Comparison of ENCODE assay signal across 17 cellular contexts in genomic region chr2:233448565-233448964, GRCh38.
A peak's percentile ranks its signal among the peaks of the same experiment; 100 is the strongest.
DNase-seq lines count a peak whose midpoint lies in the region; ATAC-seq, FAIRE-seq and TF ChIP-seq lines count a peak whose summit lies in the region.
"Had no signal": no experiment of that assay in that cellular context is flagged by ENCODE, and none has a peak within 500 bp of the region (broad histone marks: within the 10 kb centered on the region; RNA-seq: fewer than 3 reads in every experiment).

No MANE protein-coding gene starts in this region.

- H3K9me2 ChIP-seq in GM23248 (ENCODE audit: insufficient read depth) = no peaks in the 10 kb centered on the region

- H3K27me3 ChIP-seq in GM23248 (replicated peaks; ENCODE audit: insufficient read depth) (no peaks in the 10 kb centered on the region), mesendoderm (ENCODE audit: insufficient read depth, low read length, poor library complexity) (no peaks in the 10 kb centered on the region)
- H3K27me3 ChIP-seq: uterus had no signal

- no peak for TF ChIP-seq POLR2A in A549 (IDR thresholded peaks at IDR 0.05; ENCODE audit: low read length)

- H3K4me1 ChIP-seq in A549 = peaks cover 69% of the 10 kb centered on the region
- no peaks in the 10 kb centered on the region for H3K4me1 ChIP-seq in GM23248 (ENCODE audit: insufficient read depth)
- H3K4me1 ChIP-seq in mesendoderm (ENCODE audit: control insufficient read depth, low read depth, low read length) = peaks cover 2% of the 10 kb centered on the region
- H3K4me1 ChIP-seq: uterus had no signal

- no peak for FAIRE-seq in A549 (lab: Jason Lieb, UNC)
- FAIRE-seq: GM19239, H54 had no signal

- no peak overlapping the region for H4K8ac ChIP-seq in mesendoderm (ENCODE audit: low read depth, low read length)

- ATAC-seq in A549 (peak in 1 of 2 experiments; percentile 7; a peak in 3 of 6 replicates), T-helper 17 cell (no peak), GM21390 (IDR thresholded peaks at IDR 0.05; ENCODE audit: unreplicated experiment) (no peak)
- ATAC-seq: activated CD8-positive, alpha-beta memory T cell treated with anti-CD3 and anti-CD28 coated beads, Interleukin-2, amount 10 ng/mL, durations not matched to agents 7 days and 5 days had no signal

- no peak overlapping the region for H3K23ac ChIP-seq in mesendoderm (ENCODE audit: low read length)

- H3K4me3 ChIP-seq in A549 (no peak overlapping the region), GM23248 (no peak overlapping the region), mesendoderm (ENCODE audit: low read length) (no peak overlapping the region)
- H3K4me3 ChIP-seq: lung, uterus had no signal

- H3K4me1 Mint-ChIP-seq in T-helper 17 cell = peaks cover 11% of the 10 kb centered on the region
- peaks cover 7% of the 10 kb centered on the region for H3K4me1 Mint-ChIP-seq in HFFc6 (ENCODE audit: low read depth)

- H3K27ac Mint-ChIP-seq in T-helper 17 cell = peak overlapping the region; percentile 72
- H3K27ac Mint-ChIP-seq in HFFc6 = no peak overlapping the region
- H3K27ac Mint-ChIP-seq: activated B cell treated with CpG ODN at 0.5 μM for 24 hours; activated CD8-positive, alpha-beta memory T cell treated with anti-CD3 and anti-CD28 coated beads, Interleukin-2, amount 10 ng/mL, durations not matched to agents 7 days and 5 days had no signal

- no peaks in the 10 kb centered on the region for H3F3A ChIP-seq in GM23248 (ENCODE audit: insufficient read depth)

- H3K9ac ChIP-seq in GM23248 (no peak overlapping the region), mesendoderm (ENCODE audit: low read length) (peak overlapping the region; percentile 29)

- no peak overlapping the region for H3K56ac ChIP-seq in mesendoderm (ENCODE audit: low read length)

- in situ Hi-C loops in GM23248 (cut with MboI) = no loop called here

- H2BK15ac ChIP-seq in mesendoderm (replicated peaks; ENCODE audit: low read depth) = no peak overlapping the region

- H3K27me3 Mint-ChIP-seq in T-helper 17 cell (no peaks in the 10 kb centered on the region), HFFc6 (ENCODE audit: insufficient read depth) (no peaks in the 10 kb centered on the region; the same call in none of the 2 replicates)
- H3K27me3 Mint-ChIP-seq: activated B cell treated with CpG ODN at 0.5 μM for 24 hours; activated CD8-positive, alpha-beta memory T cell treated with anti-CD3 and anti-CD28 coated beads, Interleukin-2, amount 10 ng/mL, durations not matched to agents 7 days and 5 days had no signal

- no peak for TF ChIP-seq RAD21 in A549 (conservative IDR thresholded peaks at IDR 0.05 in 1 of 2, IDR thresholded peaks at IDR 0.05 in 1 of 2)

- H3K4me2 ChIP-seq in A549 (peak overlapping the region; percentile 46), GM23248 (ENCODE audit: unreplicated experiment) (no peak overlapping the region), mesendoderm (ENCODE audit: low read length) (no peak overlapping the region)

- CTCF ChIA-PET in A549 (lab: Yijun Ruan, JAX) = interaction anchor here (0.9 to 20.8 kb wide), 33 partner anchors 9 to 410 kb away, joined by 3 to 356 read pairs (median 5); partner anchors contain the start of genes DGKD and UGT1A5

- H2AK5ac ChIP-seq in mesendoderm (ENCODE audit: low read length) = no peak overlapping the region

- DNase-seq in A549 (ENCODE audit: low read depth in 1 of 2, low spot score in 1 of 2) = peak in 1 of 2 experiments; percentile 65
- peak; percentile 8 for DNase-seq in GM23248
- no peak for DNase-seq in T-helper 17 cell
- peak; percentile 63 for DNase-seq in mesendoderm
- DNase-seq in DMS114 treated with DMSO at 0.1 percent for 48 hours (lab: John Stamatoyannopoulos, UW; ENCODE audit: unreplicated experiment) = no peak
- no peak for DNase-seq in mucosa of gallbladder (ENCODE audit: low spot score)
- DNase-seq in HFFc6 = no peak
- DNase-seq: activated B cell treated with CpG ODN at 0.5 μM for 24 hours; activated CD8-positive, alpha-beta memory T cell treated with anti-CD3 and anti-CD28 coated beads, Interleukin-2, amount 10 ng/mL, durations not matched to agents 7 days and 5 days; activated gamma-delta T cell; effector memory CD4-positive, alpha-beta T cell; NCI-H1436 had no signal

- 63% methylated on average over 4 of the region's 4 CpGs for WGBS in A549 (ENCODE audit: missing lambda C conversion rate)
- 71 to 72% methylated on average over 4 of the region's 4 CpGs for WGBS in GM23248 (ENCODE audit: low coverage in 1 of 2, low lambda C conversion rate in 2 of 2, missing lambda C conversion rate in 2 of 2), 2 experiments
- no CpG with 5 or more reads among the region's 4 CpGs for WGBS in mesendoderm (ENCODE audit: extremely low coverage, insufficient coverage, low lambda C conversion rate)

- no peak overlapping the region for H4K5ac ChIP-seq in mesendoderm (ENCODE audit: low read length)

- H2BK120ac ChIP-seq in mesendoderm (ENCODE audit: low read depth, low read length) = no peak overlapping the region

- H3K79me1 ChIP-seq in mesendoderm (ENCODE audit: low read length) = no peaks in the 10 kb centered on the region

- no peak for TF ChIP-seq CTCF in A549 (IDR thresholded peaks at IDR 0.05)
- TF ChIP-seq CTCF in HFFc6 (IDR thresholded peaks at IDR 0.05) = no peak

- peaks cover 6% of the 10 kb centered on the region for H3K36me3 Mint-ChIP-seq in T-helper 17 cell (ENCODE audit: low read depth)
- H3K36me3 Mint-ChIP-seq in HFFc6 (ENCODE audit: low read depth) = peaks cover 4% of the 10 kb centered on the region; the same call in 1 of the 2 replicates

- no peaks in the 10 kb centered on the region for H3K36me3 ChIP-seq in GM23248 (ENCODE audit: low read depth)
- peaks cover 2% of the 10 kb centered on the region for H3K36me3 ChIP-seq in mesendoderm (ENCODE audit: control insufficient read depth, insufficient read depth, low read length)
- H3K36me3 ChIP-seq: uterus had no signal

- H2AFZ ChIP-seq in GM23248 = no peak overlapping the region

- H3K79me2 ChIP-seq in GM23248 (ENCODE audit: insufficient read depth) = no peaks in the 10 kb centered on the region
- no peaks in the 10 kb centered on the region for H3K79me2 ChIP-seq in mesendoderm (ENCODE audit: control insufficient read depth, insufficient read depth, low read length)

- no peak for TF ChIP-seq EP300 in A549 (IDR thresholded peaks at IDR 0.05)

- H3K18ac ChIP-seq in mesendoderm (ENCODE audit: low read length) = no peak overlapping the region

- H3K9me3 ChIP-seq in A549 (no peaks in the 10 kb centered on the region), GM23248 (ENCODE audit: low read depth) (no peaks in the 10 kb centered on the region), T-helper 17 cell (ENCODE audit: control insufficient read depth, low read length, poor library complexity, severe bottlenecking) (no peaks in the 10 kb centered on the region)
- H3K9me3 ChIP-seq: uterus had no signal

- POLR2A ChIA-PET in A549 (lab: Yijun Ruan, JAX) = interaction anchor here (1.1 to 2.3 kb wide), 2 partner anchors 22 to 384 kb away, joined by 4 to 11 read pairs; no protein-coding TSS in a partner anchor

- H3K27ac ChIP-seq in A549 (peak overlapping the region; percentile 93 to 94), GM23248 (no peak overlapping the region), mesendoderm (ENCODE audit: low read depth, low read length) (no peak overlapping the region)
- H3K27ac ChIP-seq: uterus had no signal

- no peak overlapping the region for H3K4ac ChIP-seq in mesendoderm (ENCODE audit: low read depth, low read length)

- no peaks in the 10 kb centered on the region for H4K20me1 ChIP-seq in GM23248 (ENCODE audit: insufficient read depth)

- H3K4me3 Mint-ChIP-seq in T-helper 17 cell = no peak overlapping the region
- H3K4me3 Mint-ChIP-seq in HFFc6 = no peak overlapping the region
- H3K4me3 Mint-ChIP-seq: activated B cell treated with CpG ODN at 0.5 μM for 24 hours; activated CD8-positive, alpha-beta memory T cell treated with anti-CD3 and anti-CD28 coated beads, Interleukin-2, amount 10 ng/mL, durations not matched to agents 7 days and 5 days had no signal

- no peaks in the 10 kb centered on the region for H3K9me3 Mint-ChIP-seq in HFFc6
- H3K9me3 Mint-ChIP-seq: activated B cell treated with CpG ODN at 0.5 μM for 24 hours had no signal

- H2BK5ac ChIP-seq in mesendoderm (ENCODE audit: low read length) = no peak overlapping the region

TF ChIP-seq in A549, 52 proteins besides CTCF, POLR2A, EP300 and RAD21:
- no peak for TF ChIP-seq MAZ (IDR thresholded peaks at IDR 0.05; ENCODE audit: borderline replicate concordance, low read depth, low read length)
- no peak for TF ChIP-seq RCOR1 (IDR thresholded peaks at IDR 0.05; ENCODE audit: low read depth, low read length)
- peak in 1 of 2 experiments; percentile 9; a peak in 1 of 5 replicates for TF ChIP-seq JUN (IDR thresholded peaks at IDR 0.05)
- no peak for TF ChIP-seq TP53 (CRISPR knock-in tag; IDR thresholded peaks at IDR 0.05)
- no peak for TF ChIP-seq HDAC2 (IDR thresholded peaks at IDR 0.05)
- TF ChIP-seq HOXA7 (CRISPR knock-in tag; IDR thresholded peaks at IDR 0.05) = peak; percentile 19; the same call in 1 of the 2 replicates
- no peak for TF ChIP-seq KDM1A (IDR thresholded peaks at IDR 0.05; ENCODE audit: low read depth)
- TF ChIP-seq ZNF302 (CRISPR knock-in tag; IDR thresholded peaks at IDR 0.05) = no peak
- TF ChIP-seq MAFK (IDR thresholded peaks at IDR 0.05; ENCODE audit: partially characterized antibody) = no peak
- TF ChIP-seq GATA3 (IDR thresholded peaks at IDR 0.05; ENCODE audit: borderline replicate concordance) = no peak

Comparison
In these comparisons a context has a peak if more than half of its experiments do, and no peak if none do; other contexts are left out.
1. DNase-seq: peak in GM23248 (single experiment) and mesendoderm (single experiment); none in T-helper 17 cell (0 of 3), DMS114 treated with DMSO at 0.1 percent for 48 hours (single experiment), mucosa of gallbladder (single experiment) and HFFc6 (single experiment).
2. H3K27ac ChIP-seq: peak in A549 (2 of 2); none in GM23248 (single experiment) and mesendoderm (single experiment).